Comparison of ENCODE assay signal across 15 cellular contexts in the genomic region with DNA sequence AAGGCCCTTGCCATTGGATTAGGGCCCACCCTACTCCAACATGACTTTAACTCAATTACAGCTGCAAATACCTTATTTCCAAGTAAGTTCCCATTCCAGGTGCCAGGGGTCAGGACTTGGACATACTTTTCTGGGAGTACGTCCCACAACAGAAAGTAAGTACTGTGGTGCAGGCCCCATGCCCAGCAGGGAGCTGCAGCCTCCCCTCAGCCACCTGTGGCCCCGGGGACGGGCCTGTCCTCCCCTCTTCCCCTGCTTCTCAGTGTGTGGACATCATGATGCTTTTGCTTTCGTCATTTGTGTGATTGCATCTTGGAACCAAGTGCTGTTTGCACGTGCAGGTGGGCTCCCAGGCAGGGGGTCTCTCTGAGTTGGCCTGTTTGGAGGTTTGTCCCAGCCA. TPM values are rescaled to one million over a fixed set of nuclear protein-coding genes. Genes with fewer than 3 reads are reported as not detected.
DNase-seq lines count a peak whose midpoint lies in the region; ATAC-seq and TF ChIP-seq lines count a peak whose summit lies in the region.
"Had no signal": no experiment of that assay in that cellular context is flagged by ENCODE, and none has a peak within 500 bp of the region (broad histone marks: within the 10 kb centered on the region; RNA-seq: fewer than 3 reads in every experiment).

No MANE protein-coding gene starts in this region.

- ATAC-seq in natural killer cell, result no peak
- no peak for ATAC-seq in natural killer cell treated with Interleukin-12 subunit alpha and Interleukin-12 subunit beta and Interleukin-15 and Interleukin-18, amount 100 ng/mL, for 72 hours
- no peak for ATAC-seq in WTC11
- ATAC-seq in stimulated activated effector memory CD8-positive, alpha-beta T cell treated with anti-CD3 and anti-CD28 coated beads, Interleukin-12 subunit alpha, Interleukin-12 subunit beta, amount 100 ng/mL, for 72 hours, result no peak
- no peak for ATAC-seq in GM18502 (IDR thresholded peaks at IDR 0.05; ENCODE audit: poor library complexity, unreplicated experiment)

- TF ChIP-seq CTCF in natural killer cell (IDR thresholded peaks at IDR 0.05) (no peak), WTC11 (IDR thresholded peaks at IDR 0.05) (no peak)

- no peak for DNase-seq in natural killer cell
- DNase-seq in natural killer cell treated with Interleukin-12 subunit alpha and Interleukin-12 subunit beta and Interleukin-15 and Interleukin-18, amount 100 ng/mL, for 72 hours (ENCODE audit: low spot score), result no peak
- DNase-seq in WTC11 (ENCODE audit: low spot score), result no peak
- no peak for DNase-seq in immature natural killer cell
- no peak for DNase-seq in stimulated activated effector memory CD8-positive, alpha-beta T cell treated with anti-CD3 and anti-CD28 coated beads, Interleukin-12 subunit alpha, Interleukin-12 subunit beta, amount 100 ng/mL, for 72 hours (ENCODE audit: low spot score in 2 of 2)
- DNase-seq in midbrain (lab: John Stamatoyannopoulos, UW), result no peak
- no peak for DNase-seq in NCI-H82 treated with DMSO at 0.1 percent for 48 hours (lab: John Stamatoyannopoulos, UW; ENCODE audit: unreplicated experiment)
- DNase-seq: C1 segment of cervical spinal cord; Caco-2; CD4-positive, alpha-beta memory T cell; DMS153; GOT3; HFFc6 had no signal

- H3K36me3 Mint-ChIP-seq in natural killer cell (no peaks in the 10 kb centered on the region), WTC11 (no peaks in the 10 kb centered on the region), immature natural killer cell (no peaks in the 10 kb centered on the region)
- no peaks in the 10 kb centered on the region for H3K36me3 Mint-ChIP-seq in natural killer cell treated with Interleukin-12 subunit alpha and Interleukin-12 subunit beta and Interleukin-15 and Interleukin-18, amount 100 ng/mL, for 72 hours
- no peaks in the 10 kb centered on the region for H3K36me3 Mint-ChIP-seq in stimulated activated effector memory CD8-positive, alpha-beta T cell treated with anti-CD3 and anti-CD28 coated beads, Interleukin-12 subunit alpha, Interleukin-12 subunit beta, amount 100 ng/mL, for 72 hours

- H3K27ac Mint-ChIP-seq in natural killer cell, result peak overlapping the region in 1 of 2 donors; percentile 14
- H3K27ac Mint-ChIP-seq in natural killer cell treated with Interleukin-12 subunit alpha and Interleukin-12 subunit beta and Interleukin-15 and Interleukin-18, amount 100 ng/mL, for 72 hours, result peak overlapping the region in 1 of 2 donors; percentile 14
- H3K27ac Mint-ChIP-seq in WTC11, result no peak overlapping the region
- H3K27ac Mint-ChIP-seq in immature natural killer cell, result peak overlapping the region in 2 of 6 donors; percentile 12 to 17
- peak overlapping the region; percentile 43 for H3K27ac Mint-ChIP-seq in stimulated activated effector memory CD8-positive, alpha-beta T cell treated with anti-CD3 and anti-CD28 coated beads, Interleukin-12 subunit alpha, Interleukin-12 subunit beta, amount 100 ng/mL, for 72 hours
- H3K27ac Mint-ChIP-seq: B cell, HFFc6 had no signal

- H3K4me3 Mint-ChIP-seq in natural killer cell (peak overlapping the region; percentile 42), WTC11 (no peak overlapping the region), immature natural killer cell (peak overlapping the region in 3 of 5 donors; percentile 32 to 64 (median 60))
- no peak overlapping the region for H3K4me3 Mint-ChIP-seq in natural killer cell treated with Interleukin-12 subunit alpha and Interleukin-12 subunit beta and Interleukin-15 and Interleukin-18, amount 100 ng/mL, for 72 hours
- H3K4me3 Mint-ChIP-seq in stimulated activated effector memory CD8-positive, alpha-beta T cell treated with anti-CD3 and anti-CD28 coated beads, Interleukin-12 subunit alpha, Interleukin-12 subunit beta, amount 100 ng/mL, for 72 hours, result no peak overlapping the region
- H3K4me3 Mint-ChIP-seq: B cell; CD4-positive, alpha-beta memory T cell; HFFc6 had no signal

- H3K9me3 Mint-ChIP-seq in natural killer cell (no peaks in the 10 kb centered on the region), WTC11 (no peaks in the 10 kb centered on the region), immature natural killer cell (no peaks in the 10 kb centered on the region)
- H3K9me3 Mint-ChIP-seq in natural killer cell treated with Interleukin-12 subunit alpha and Interleukin-12 subunit beta and Interleukin-15 and Interleukin-18, amount 100 ng/mL, for 72 hours, result no peaks in the 10 kb centered on the region
- H3K9me3 Mint-ChIP-seq in stimulated activated effector memory CD8-positive, alpha-beta T cell treated with anti-CD3 and anti-CD28 coated beads, Interleukin-12 subunit alpha, Interleukin-12 subunit beta, amount 100 ng/mL, for 72 hours, result no peaks in the 10 kb centered on the region
- H3K9me3 Mint-ChIP-seq: CD4-positive, alpha-beta memory T cell; HFFc6 had no signal

- H3K4me1 Mint-ChIP-seq in natural killer cell (peaks cover 40 to 54% of the 10 kb centered on the region in 2 donors), WTC11 (no peaks in the 10 kb centered on the region), immature natural killer cell (peaks cover 33 to 40% of the 10 kb centered on the region in 2 donors)
- peaks cover 8 to 33% of the 10 kb centered on the region in 2 donors for H3K4me1 Mint-ChIP-seq in natural killer cell treated with Interleukin-12 subunit alpha and Interleukin-12 subunit beta and Interleukin-15 and Interleukin-18, amount 100 ng/mL, for 72 hours (ENCODE audit: low read depth in 2 of 2)
- peaks cover 32% of the 10 kb centered on the region for H3K4me1 Mint-ChIP-seq in stimulated activated effector memory CD8-positive, alpha-beta T cell treated with anti-CD3 and anti-CD28 coated beads, Interleukin-12 subunit alpha, Interleukin-12 subunit beta, amount 100 ng/mL, for 72 hours

- POLR2A ChIA-PET in WTC11 (lab: Charles Lee), result no interaction called here

- CTCF ChIA-PET in WTC11 (lab: Charles Lee), result no interaction called here

- intact Hi-C loops in natural killer cell (cut with micrococcal nuclease), result no loop called here

- H3K27me3 Mint-ChIP-seq in natural killer cell (ENCODE audit: low read depth in 2 of 2) (no peaks in the 10 kb centered on the region), WTC11 (ENCODE audit: low read depth) (no peaks in the 10 kb centered on the region), immature natural killer cell (ENCODE audit: low read depth in 3 of 3) (peaks cover 0 to 4% (median 3%) of the 10 kb centered on the region in 3 donors)
- H3K27me3 Mint-ChIP-seq in natural killer cell treated with Interleukin-12 subunit alpha and Interleukin-12 subunit beta and Interleukin-15 and Interleukin-18, amount 100 ng/mL, for 72 hours, result no peaks in the 10 kb centered on the region
- H3K27me3 Mint-ChIP-seq: B cell; CD4-positive, alpha-beta memory T cell had no signal

TF ChIP-seq in WTC11, 78 proteins besides CTCF, POLR2A, EP300 and RAD21:
- TF ChIP-seq ZNF121 (CRISPR knock-in tag; IDR thresholded peaks at IDR 0.05) (0 out of 2 replicates have a peak, but pooled peaks have one; percentile 29), TEAD4 (CRISPR knock-in tag; IDR thresholded peaks at IDR 0.05) (no peak)

RNA-seq across cellular contexts. Expression of a gene that starts 31.9 kb away (rescaled TPM):
- 10 to 100 TPM; 14.1 to 17.0 (median 14.3) TPM for total RNA-seq in natural killer cell
- total RNA-seq in natural killer cell treated with Interleukin-12 subunit alpha and Interleukin-12 subunit beta and Interleukin-15 and Interleukin-18, amount 100 ng/mL, for 72 hours, result 1 to 10 TPM; 7.6 to 9.3 TPM
- total RNA-seq in WTC11 (2021), result 12.3 to 17.0 TPM (median 16.3 TPM) in 3 replicates
- 1 to 10 TPM in 1 of 3 donors, under 1 TPM in 2; 0.50 to 1.1 (median 0.85) TPM for polyA plus RNA-seq in immature natural killer cell

Comparison
In these comparisons a context has a peak if more than half of its experiments do, and no peak if none do; other contexts are left out.
1. H3K4me3 Mint-ChIP-seq: peak in natural killer cell (single experiment) and immature natural killer cell (3 of 5); none in natural killer cell treated with Interleukin-12 subunit alpha and Interleukin-12 subunit beta and Interleukin-15 and Interleukin-18, amount 100 ng/mL, for 72 hours (single experiment), WTC11 (single experiment) and stimulated activated effector memory CD8-positive, alpha-beta T cell treated with anti-CD3 and anti-CD28 coated beads, Interleukin-12 subunit alpha, Interleukin-12 subunit beta, amount 100 ng/mL, for 72 hours (single experiment).